In genomic region chr22:26705379-26705778, GRCh38 we compare ENCODE assay signal across 1 cellular context.
TF ChIP-seq lines count a peak whose summit lies in the region.

No MANE protein-coding gene starts in this region.

TF ChIP-seq in GM12878, 131 proteins besides CTCF, POLR2A, EP300 and RAD21:
- TF ChIP-seq POU2F2 (IDR thresholded peaks at IDR 0.05; ENCODE audit: borderline replicate concordance, low read depth, low read length): peak; percentile 46; the same call in 1 of the 3 replicates
- TF ChIP-seq IKZF1 (conservative IDR thresholded peaks at IDR 0.05): 0 out of 2 replicates have a peak, but pooled peaks have one; percentile 17
- peak; percentile 22; the same call in 1 of the 2 replicates for TF ChIP-seq MTA2 (IDR thresholded peaks at IDR 0.05; ENCODE audit: low read depth)
- peak; percentile 10; the same call in 1 of the 2 replicates for TF ChIP-seq ZNF384 (IDR thresholded peaks at IDR 0.05; ENCODE audit: borderline replicate concordance, low read depth, low read length)
- TF ChIP-seq RUNX3 (IDR thresholded peaks at IDR 0.05; ENCODE audit: low read length): peak; percentile 67
TF ChIP-seq in GM12878: peak in this region for 5; not testable (repeated sequence) for 126.
